In genomic region chr12:93624595-93625294, GRCh38 we compare ENCODE assay signal across 8 cellular contexts. TPM values are rescaled to one million over a fixed set of nuclear protein-coding genes. Genes with fewer than 3 reads are reported as not detected.
A peak's percentile ranks its signal among the peaks of the same experiment; 100 is the strongest.
DNase-seq lines count a peak whose midpoint lies in the region; ATAC-seq, FAIRE-seq and TF ChIP-seq lines count a peak whose summit lies in the region.

No MANE protein-coding gene starts in this region.

- H3K9me3 Mint-ChIP-seq in effector memory CD8-positive, alpha-beta T cell: no peaks in the 10 kb centered on the region

- H3K9ac ChIP-seq in MM.1S (ENCODE audit: low read length): no peak overlapping the region

- H3K27ac ChIP-seq in MM.1S (ENCODE audit: low read length) (peak overlapping the region; percentile 27; the same call in 1 of the 2 replicates), sigmoid colon (peak overlapping the region in 2 of 4 donors; percentile 16 to 71)

- FAIRE-seq in H54 (lab: Jason Lieb, UNC): peak; percentile 89

- intact Hi-C loops in sigmoid colon (cut with DNase I): no loop called here

- no peak overlapping the region for H2AFZ ChIP-seq in MM.1S (ENCODE audit: low read length)

- peaks cover 0 to 7% of the 10 kb centered on the region in 2 donors for H3K27me3 Mint-ChIP-seq in effector memory CD8-positive, alpha-beta T cell

- no peak for ATAC-seq in effector memory CD8-positive, alpha-beta T cell (replicated peaks)

- TF ChIP-seq EP300 in sigmoid colon (IDR thresholded peaks at IDR 0.05): no peak

- H3K36me3 Mint-ChIP-seq in effector memory CD8-positive, alpha-beta T cell (ENCODE audit: insufficient read depth): no peaks in the 10 kb centered on the region

- no peaks in the 10 kb centered on the region for H3K9me3 ChIP-seq in MM.1S (replicated peaks; ENCODE audit: insufficient read depth, low read length)
- H3K9me3 ChIP-seq in sigmoid colon: no peaks in the 10 kb centered on the region

- no peaks in the 10 kb centered on the region for H3K4me1 Mint-ChIP-seq in effector memory CD8-positive, alpha-beta T cell (ENCODE audit: low read depth in 2 of 2)

- no peaks in the 10 kb centered on the region for H3K9me2 ChIP-seq in MM.1S (replicated peaks; ENCODE audit: insufficient read depth, low read length)

- WGBS in sigmoid colon, 2 donors: 58 to 66% methylated on average over 2 of the region's 2 CpGs

- peaks cover 8% of the 10 kb centered on the region; the same call in 1 of the 2 replicates for H3K4me1 ChIP-seq in MM.1S (ENCODE audit: low read length)
- H3K4me1 ChIP-seq in sigmoid colon: peaks cover 0 to 7% (median 0%) of the 10 kb centered on the region in 4 donors

- peak overlapping the region; percentile 31 for H3K4me2 ChIP-seq in MM.1S (ENCODE audit: low read depth, low read length)

- TF ChIP-seq POLR2A in H54 (IDR thresholded peaks at IDR 0.05; ENCODE audit: low read depth, low read length) (no peak), sigmoid colon (IDR thresholded peaks at IDR 0.05) (no peak)

- no peaks in the 10 kb centered on the region for H3K27me3 ChIP-seq in MM.1S (replicated peaks; ENCODE audit: insufficient read depth, low read length)
- H3K27me3 ChIP-seq in sigmoid colon: no peaks in the 10 kb centered on the region

- H3K79me2 ChIP-seq in MM.1S (ENCODE audit: low read length): no peaks in the 10 kb centered on the region

- no peak overlapping the region for H3K4me3 Mint-ChIP-seq in effector memory CD8-positive, alpha-beta T cell

- H3K36me3 ChIP-seq in MM.1S (replicated peaks; ENCODE audit: insufficient read depth, low read length): no peaks in the 10 kb centered on the region
- H3K36me3 ChIP-seq in sigmoid colon: no peaks in the 10 kb centered on the region

- DNase-seq in GM12865 (ENCODE audit: low read depth) (peak; percentile 71), H54 (ENCODE audit: insufficient read length, low spot score) (peak; percentile 47), MM.1S (peak; percentile 41), glomerular visceral epithelial cell (ENCODE audit: extremely low spot score) (peak; percentile 65), RPMI8226 (no peak), sigmoid colon (no peak)
- no peak for DNase-seq in stimulated activated CD4-positive, alpha-beta T cell treated with anti-CD3 and anti-CD28 coated beads, Interleukin-4, amount 100 ng/mL, for 4 hours
- DNase-seq in effector memory CD8-positive, alpha-beta T cell: no peak

- H3F3A ChIP-seq in MM.1S (ENCODE audit: insufficient read depth, low read length): no peaks in the 10 kb centered on the region

- H3K4me3 ChIP-seq in GM12865 (ENCODE audit: low read depth, low read length) (no peak overlapping the region), MM.1S (ENCODE audit: low read length) (no peak overlapping the region), sigmoid colon (no peak overlapping the region)

- no peaks in the 10 kb centered on the region for H4K20me1 ChIP-seq in MM.1S (ENCODE audit: insufficient read depth, low read length)

- no peak overlapping the region for H3K27ac Mint-ChIP-seq in effector memory CD8-positive, alpha-beta T cell

- TF ChIP-seq CTCF in GM12865 (IDR thresholded peaks at IDR 0.05; ENCODE audit: insufficient read depth, low read depth, low read length, missing control alignments) (no peak), MM.1S (IDR thresholded peaks at IDR 0.05; ENCODE audit: low read length) (no peak), sigmoid colon (IDR thresholded peaks at IDR 0.05) (no peak)

RNA-seq across cellular contexts. Expression of gene SOCS2, which starts 52.3 kb away (rescaled TPM):
- 100 to 1,000 TPM in 2 of 4 donors, 10 to 100 TPM in 2; 75.2 to 118 (median 98.1) TPM for total RNA-seq in sigmoid colon
- polyA plus RNA-seq in sigmoid colon: 10 to 100 TPM; 17.5 to 27.3 (median 24.6) TPM

RNA-seq across cellular contexts. Expression of gene CRADD, which starts 52.4 kb away (rescaled TPM):
- total RNA-seq in sigmoid colon: 10 to 100 TPM; 43.7 to 98.9 (median 61.0) TPM
- 10 to 100 TPM; 14.1 to 39.1 (median 27.0) TPM for polyA plus RNA-seq in sigmoid colon

Comparison
In these comparisons a context has a peak if more than half of its experiments do, and no peak if none do; other contexts are left out.
1. DNase-seq: peak in GM12865 (single experiment), H54 (single experiment), MM.1S (single experiment) and glomerular visceral epithelial cell (single experiment); none in stimulated activated CD4-positive, alpha-beta T cell treated with anti-CD3 and anti-CD28 coated beads, Interleukin-4, amount 100 ng/mL, for 4 hours (0 of 2), effector memory CD8-positive, alpha-beta T cell (0 of 3), RPMI8226 (single experiment) and sigmoid colon (single experiment).